In the genomic region with DNA sequence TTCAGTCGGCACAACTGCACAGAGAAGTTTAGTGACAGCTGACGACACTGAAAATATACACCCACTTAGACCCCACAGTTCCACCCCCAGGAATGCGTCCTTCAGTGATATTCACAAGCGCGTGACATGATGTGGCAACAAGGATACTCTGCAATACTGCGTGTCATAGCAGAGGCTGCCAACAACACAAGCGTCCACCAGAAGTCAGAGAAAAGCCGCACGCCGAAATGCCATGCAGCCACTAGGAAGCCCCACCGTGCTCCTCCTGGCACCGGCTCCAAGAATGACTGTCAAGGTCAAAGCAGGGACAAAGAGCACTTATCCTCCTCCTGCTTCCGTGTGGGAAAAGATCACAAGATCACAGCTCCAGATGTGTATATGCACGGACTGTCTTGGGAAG, we compare ENCODE assay signal across 11 cellular contexts. TPM values are rescaled to one million over a fixed set of nuclear protein-coding genes. Genes with fewer than 3 reads are reported as not detected.
DNase-seq lines count a peak whose midpoint lies in the region; ATAC-seq, FAIRE-seq and TF ChIP-seq lines count a peak whose summit lies in the region.
"Had no signal": no experiment of that assay in that cellular context is flagged by ENCODE, and none has a peak within 500 bp of the region (broad histone marks: within the 10 kb centered on the region; RNA-seq: fewer than 3 reads in every experiment).

No MANE protein-coding gene starts in this region.

- peak; percentile 78 for FAIRE-seq in GM12891 (lab: Jason Lieb, UNC)

- peak overlapping the region; percentile 44 for H3K27ac Mint-ChIP-seq in activated T-helper 17 cell treated with anti-CD3 and anti-CD28 coated beads, Interleukin-2, amount 50 U/mL, for 72 hours

- H3K4me3 Mint-ChIP-seq in activated T-helper 17 cell treated with anti-CD3 and anti-CD28 coated beads, Interleukin-2, amount 50 U/mL, for 72 hours: peak overlapping the region; percentile 89

- no peaks in the 10 kb centered on the region for H3K9me3 Mint-ChIP-seq in activated T-helper 17 cell treated with anti-CD3 and anti-CD28 coated beads, Interleukin-2, amount 50 U/mL, for 72 hours

- no peak for TF ChIP-seq POLR2A in GM12891 (IDR thresholded peaks at IDR 0.05; ENCODE audit: low read depth, low read length)

- H3K4me1 Mint-ChIP-seq in activated T-helper 17 cell treated with anti-CD3 and anti-CD28 coated beads, Interleukin-2, amount 50 U/mL, for 72 hours: peaks cover 39% of the 10 kb centered on the region

- peak; percentile 58 for DNase-seq in AG20443 (ENCODE audit: low spot score)
- DNase-seq in GM12891 (ENCODE audit: insufficient read length, low spot score): no peak
- DNase-seq in hepatic stellate cell (ENCODE audit: low spot score): peak; percentile 80
- no peak for DNase-seq in C1 segment of cervical spinal cord (lab: John Stamatoyannopoulos, UW)
- no peak for DNase-seq in NK-92 treated with Interleukin-12 subunit alpha and Interleukin-12 subunit beta, amount 100 ng/mL, for 24 hours (lab: John Stamatoyannopoulos, UW)
- no peak for DNase-seq in stimulated activated CD4-positive, alpha-beta T cell treated with anti-CD3 and anti-CD28 coated beads, Interleukin-15, amount 100 ng/mL, for 24 hours
- no peak for DNase-seq in stimulated activated CD4-positive, alpha-beta T cell treated with anti-CD3 and anti-CD28 coated beads, Interleukin-2, amount 100 ng/mL, for 48 hours
- DNase-seq: HCEC 1CT had no signal

- no peak for ATAC-seq in activated T-helper 17 cell treated with anti-CD3 and anti-CD28 coated beads, Interleukin-2, amount 50 U/mL, for 72 hours (replicated peaks)
- ATAC-seq: left lung had no signal

- peaks cover 36% of the 10 kb centered on the region for H3K36me3 Mint-ChIP-seq in activated T-helper 17 cell treated with anti-CD3 and anti-CD28 coated beads, Interleukin-2, amount 50 U/mL, for 72 hours (ENCODE audit: low read depth)

- no peaks in the 10 kb centered on the region for H3K27me3 Mint-ChIP-seq in activated T-helper 17 cell treated with anti-CD3 and anti-CD28 coated beads, Interleukin-2, amount 50 U/mL, for 72 hours

TF ChIP-seq in GM12891, 5 proteins besides CTCF, POLR2A, EP300 and RAD21:
- no peak for TF ChIP-seq SPI1 (IDR thresholded peaks at IDR 0.05; ENCODE audit: low read depth, low read length)
- TF ChIP-seq POU2F2 (IDR thresholded peaks at IDR 0.05; ENCODE audit: low read depth, low read length): no peak
- no peak for TF ChIP-seq PAX5 (IDR thresholded peaks at IDR 0.05; ENCODE audit: insufficient read depth, low read length, severe bottlenecking)
- TF ChIP-seq POLR2AphosphoS5 (IDR thresholded peaks at IDR 0.05; ENCODE audit: low read depth, low read length): no peak
- TF ChIP-seq TAF1 (IDR thresholded peaks at IDR 0.05; ENCODE audit: low read depth, low read length): no peak

RNA-seq across cellular contexts. Expression of a gene that starts 3.5 kb away (rescaled TPM):
- 30.8 TPM for polyA plus RNA-seq in GM12891 (2012; ENCODE audit: low read depth, missing spikeins)
- total RNA-seq in activated T-helper 17 cell treated with anti-CD3 and anti-CD28 coated beads, Interleukin-2, amount 50 U/mL, for 72 hours: 100 to 1,000 TPM in 1 of 2 donors, 10 to 100 TPM in 1; 81.5 to 153 TPM

RNA-seq across cellular contexts. Expression of a gene that starts 44.5 kb away (rescaled TPM):
- polyA plus RNA-seq in GM12891 (2012; ENCODE audit: low read depth, missing spikeins): 1.1 TPM
- 1 to 10 TPM in 1 of 2 donors, not detected in 1; 1.6 TPM for total RNA-seq in activated T-helper 17 cell treated with anti-CD3 and anti-CD28 coated beads, Interleukin-2, amount 50 U/mL, for 72 hours
- total RNA-seq: M059J had no signal

Comparison
In these comparisons a context has a peak if more than half of its experiments do, and no peak if none do; other contexts are left out.
1. DNase-seq: peak in AG20443 (single experiment) and hepatic stellate cell (single experiment); none in GM12891 (single experiment), C1 segment of cervical spinal cord (0 of 14), NK-92 treated with Interleukin-12 subunit alpha and Interleukin-12 subunit beta, amount 100 ng/mL, for 24 hours (single experiment), stimulated activated CD4-positive, alpha-beta T cell treated with anti-CD3 and anti-CD28 coated beads, Interleukin-15, amount 100 ng/mL, for 24 hours (single experiment) and stimulated activated CD4-positive, alpha-beta T cell treated with anti-CD3 and anti-CD28 coated beads, Interleukin-2, amount 100 ng/mL, for 48 hours (0 of 2).